In genomic region chr5:105807951-105808350, GRCh38 we compare ENCODE assay signal across 36 cellular contexts.
"Had no signal": no experiment of that assay in that cellular context is flagged by ENCODE, and none has a peak within 500 bp of the region (broad histone marks: within the 10 kb centered on the region; RNA-seq: fewer than 3 reads in every experiment).

No MANE protein-coding gene starts in this region.

- H3K4me3 Mint-ChIP-seq: activated naive CD4-positive, alpha-beta T cell treated with anti-CD3 and anti-CD28 coated beads for 36 hours; activated naive CD4-positive, alpha-beta T cell treated with anti-CD3 and anti-CD28 coated beads, Interleukin-2, amount 10 ng/mL, durations not matched to agents 7 days and 5 days; activated naive CD4-positive, alpha-beta T cell treated with anti-CD3 and anti-CD28 coated beads, Interleukin-2, amount 50 U/mL, for 24 hours; activated naive CD8-positive, alpha-beta T cell; activated naive CD8-positive, alpha-beta T cell treated with anti-CD3 and anti-CD28 coated beads for 36 hours; activated naive CD8-positive, alpha-beta T cell treated with anti-CD3 and anti-CD28 coated beads, Interleukin-2, amount 10 ng/mL, durations not matched to agents 7 days and 5 days; activated naive CD8-positive, alpha-beta T cell treated with anti-CD3 and anti-CD28 coated beads, Interleukin-2, amount 50 U/mL, for 24 hours; activated T-cell treated with anti-CD3 and anti-CD28 coated beads, Interleukin-2, amount 50 U/mL, for 4 hours; activated T-cell treated with anti-CD3 and anti-CD28 coated beads, Interleukin-2, amount 50 U/mL, for 72 hours; activated T-helper 1 cell treated with anti-CD3 and anti-CD28 coated beads, Interleukin-12 subunit alpha, Interleukin-12 subunit beta, Interleukin-2, Interleukin-4 antibody, amounts not matched to agents 30 ng/mL and 10 ng/mL and 1 ng/mL, durations not matched to agents 14 hours and 24 hours and 36 hours; activated T-helper 17 cell treated with anti-CD3 and anti-CD28 coated beads, Interleukin-2, amount 50 U/mL, for 72 hours; brain; central memory CD8-positive, alpha-beta T cell had no signal

- H3K4me1 Mint-ChIP-seq: activated naive CD4-positive, alpha-beta T cell treated with anti-CD3 and anti-CD28 coated beads, Interleukin-2, amount 10 ng/mL, durations not matched to agents 7 days and 5 days; activated naive CD4-positive, alpha-beta T cell treated with anti-CD3 and anti-CD28 coated beads, Interleukin-2, amount 50 U/mL, for 24 hours; activated naive CD8-positive, alpha-beta T cell treated with anti-CD3 and anti-CD28 coated beads for 36 hours; activated naive CD8-positive, alpha-beta T cell treated with anti-CD3 and anti-CD28 coated beads, Interleukin-2, amount 10 ng/mL, durations not matched to agents 7 days and 5 days; activated naive CD8-positive, alpha-beta T cell treated with anti-CD3 and anti-CD28 coated beads, Interleukin-2, amount 50 U/mL, for 24 hours; activated T-helper 17 cell treated with anti-CD3 and anti-CD28 coated beads, Interleukin-2, amount 50 U/mL, for 72 hours; central memory CD8-positive, alpha-beta T cell had no signal

- H3K36me3 ChIP-seq: adrenal gland, ascending aorta, brain microvascular endothelial cell, breast epithelium, cardiac muscle cell had no signal

- H3K4me3 ChIP-seq: adrenal gland, ascending aorta, body of pancreas, breast epithelium, cardiac muscle cell had no signal

- H3K36me3 Mint-ChIP-seq: activated naive CD4-positive, alpha-beta T cell treated with anti-CD3 and anti-CD28 coated beads, Interleukin-2, amount 10 ng/mL, durations not matched to agents 7 days and 5 days; activated naive CD4-positive, alpha-beta T cell treated with anti-CD3 and anti-CD28 coated beads, Interleukin-2, amount 50 U/mL, for 24 hours; activated naive CD8-positive, alpha-beta T cell; activated naive CD8-positive, alpha-beta T cell treated with anti-CD3 and anti-CD28 coated beads for 36 hours; activated naive CD8-positive, alpha-beta T cell treated with anti-CD3 and anti-CD28 coated beads, Interleukin-2, amount 10 ng/mL, durations not matched to agents 7 days and 5 days had no signal

- H3K27me3 ChIP-seq: adrenal gland, ascending aorta, body of pancreas, brain microvascular endothelial cell, breast epithelium, cardiac muscle cell had no signal

- DNase-seq: activated effector memory CD4-positive, alpha-beta T cell treated with anti-CD3 and anti-CD28 coated beads, Interleukin-2, amount 50 U/mL, for 16 hours; activated effector memory CD4-positive, alpha-beta T cell treated with Interleukin-2 at 50 U/mL for 16 hours; activated gamma-delta T cell; activated gamma-delta T cell treated with Interleukin-2 at 50 U/mL for 16 hours; activated naive CD4-positive, alpha-beta T cell; activated naive CD4-positive, alpha-beta T cell treated with anti-CD3 and anti-CD28 coated beads for 36 hours; activated naive CD4-positive, alpha-beta T cell treated with anti-CD3 and anti-CD28 coated beads, Interleukin-2, amount 10 ng/mL, durations not matched to agents 7 days and 5 days; activated naive CD4-positive, alpha-beta T cell treated with anti-CD3 and anti-CD28 coated beads, Interleukin-2, amount 50 U/mL, for 16 hours; activated naive CD4-positive, alpha-beta T cell treated with Interleukin-2 at 50 U/mL for 16 hours; activated naive CD8-positive, alpha-beta T cell treated with anti-CD3 and anti-CD28 coated beads for 36 hours; activated naive CD8-positive, alpha-beta T cell treated with anti-CD3 and anti-CD28 coated beads, Interleukin-2, amount 10 ng/mL, durations not matched to agents 7 days and 5 days; activated naive CD8-positive, alpha-beta T cell treated with anti-CD3 and anti-CD28 coated beads, Interleukin-2, amount 50 U/mL, for 24 hours; activated T-cell treated with anti-CD3 and anti-CD28 coated beads, Interleukin-2, amount 50 U/mL, for 4 hours; activated T-cell treated with anti-CD3 and anti-CD28 coated beads, Interleukin-2, amount 50 U/mL, for 48 hours; activated T-cell treated with anti-CD3 and anti-CD28 coated beads, Interleukin-2, amount 50 U/mL, for 72 hours; adrenal gland; amniotic stem cell; amygdala; anterior cingulate cortex; aorta; body of pancreas; brain microvascular endothelial cell; caudate nucleus; central memory CD4-positive, alpha-beta T cell; cerebellar nuclear complex had no signal

- ATAC-seq: activated naive CD4-positive, alpha-beta T cell treated with anti-CD3 and anti-CD28 coated beads, Interleukin-2, amount 50 U/mL, for 72 hours; activated naive CD8-positive, alpha-beta T cell treated with anti-CD3 and anti-CD28 coated beads, Interleukin-2, amount 50 U/mL, for 24 hours; activated T-cell treated with anti-CD3 and anti-CD28 coated beads, Interleukin-2, amount 50 U/mL, for 4 hours; activated T-cell treated with anti-CD3 and anti-CD28 coated beads, Interleukin-2, amount 50 U/mL, for 72 hours; activated T-helper 17 cell treated with anti-CD3 and anti-CD28 coated beads, Interleukin-2, amount 50 U/mL, for 72 hours; body of pancreas had no signal

- H3K27ac ChIP-seq: adrenal gland, ascending aorta, body of pancreas, breast epithelium, cardiac muscle cell had no signal

- H3K9me3 ChIP-seq: adrenal gland, ascending aorta, body of pancreas had no signal

- H3K4me1 ChIP-seq: adrenal gland, body of pancreas, breast epithelium had no signal

- H3K27ac Mint-ChIP-seq: activated naive CD4-positive, alpha-beta T cell treated with anti-CD3 and anti-CD28 coated beads for 36 hours; activated naive CD4-positive, alpha-beta T cell treated with anti-CD3 and anti-CD28 coated beads, Interleukin-2, amount 10 ng/mL, durations not matched to agents 7 days and 5 days; activated naive CD4-positive, alpha-beta T cell treated with anti-CD3 and anti-CD28 coated beads, Interleukin-2, amount 50 U/mL, for 24 hours; activated naive CD4-positive, alpha-beta T cell treated with anti-CD3 and anti-CD28 coated beads, Interleukin-2, amount 50 U/mL, for 72 hours; activated naive CD8-positive, alpha-beta T cell; activated naive CD8-positive, alpha-beta T cell treated with anti-CD3 and anti-CD28 coated beads for 36 hours; activated naive CD8-positive, alpha-beta T cell treated with anti-CD3 and anti-CD28 coated beads, Interleukin-2, amount 10 ng/mL, durations not matched to agents 7 days and 5 days; activated naive CD8-positive, alpha-beta T cell treated with anti-CD3 and anti-CD28 coated beads, Interleukin-2, amount 50 U/mL, for 24 hours; activated T-cell treated with anti-CD3 and anti-CD28 coated beads, Interleukin-2, amount 50 U/mL, for 72 hours; activated T-helper 1 cell treated with anti-CD3 and anti-CD28 coated beads, Interleukin-12 subunit alpha, Interleukin-12 subunit beta, Interleukin-2, Interleukin-4 antibody, amounts not matched to agents 30 ng/mL and 10 ng/mL and 1 ng/mL, durations not matched to agents 14 hours and 24 hours and 36 hours; activated T-helper 17 cell treated with anti-CD3 and anti-CD28 coated beads, Interleukin-2, amount 50 U/mL, for 72 hours; activated T-helper 2 cell treated with anti-CD3 and anti-CD28 coated beads, Interferon-gamma antibody, Interleukin-2, Interleukin-4, amounts not matched to agents 10 μg/mL and 5 μg/mL and 100 μg/mL, durations not matched to agents 14 hours and 24 hours and 36 hours; brain had no signal

- H3K27me3 Mint-ChIP-seq: activated naive CD4-positive, alpha-beta T cell treated with anti-CD3 and anti-CD28 coated beads, Interleukin-2, amount 10 ng/mL, durations not matched to agents 7 days and 5 days; activated naive CD4-positive, alpha-beta T cell treated with anti-CD3 and anti-CD28 coated beads, Interleukin-2, amount 50 U/mL, for 24 hours; activated naive CD8-positive, alpha-beta T cell; activated naive CD8-positive, alpha-beta T cell treated with anti-CD3 and anti-CD28 coated beads for 36 hours; activated naive CD8-positive, alpha-beta T cell treated with anti-CD3 and anti-CD28 coated beads, Interleukin-2, amount 10 ng/mL, durations not matched to agents 7 days and 5 days; activated naive CD8-positive, alpha-beta T cell treated with anti-CD3 and anti-CD28 coated beads, Interleukin-2, amount 50 U/mL, for 24 hours; activated T-helper 17 cell treated with anti-CD3 and anti-CD28 coated beads, Interleukin-2, amount 50 U/mL, for 72 hours; central memory CD8-positive, alpha-beta T cell had no signal
